21 cellular contexts compared by ENCODE assay signal in the genomic region with DNA sequence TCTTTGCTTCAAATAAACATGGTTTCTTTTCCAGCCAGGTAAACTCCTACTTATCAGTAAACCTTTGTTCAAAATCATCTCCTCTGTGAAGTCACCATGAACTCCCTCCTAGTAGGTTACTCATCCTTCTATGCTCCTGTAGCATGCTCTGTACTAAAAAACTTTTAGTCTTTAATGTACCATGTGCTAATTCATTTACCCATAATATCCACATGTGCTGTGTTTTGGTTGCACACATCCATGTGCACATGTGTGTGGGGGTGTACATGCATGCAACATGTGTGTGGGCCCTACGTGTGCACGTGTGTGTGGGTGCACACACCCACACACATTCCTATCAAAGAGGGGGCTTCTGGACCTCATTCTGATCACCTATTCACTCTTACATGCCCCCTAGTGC.
DNase-seq lines count a peak whose midpoint lies in the region; ATAC-seq, FAIRE-seq and TF ChIP-seq lines count a peak whose summit lies in the region.
"Had no signal": no experiment of that assay in that cellular context is flagged by ENCODE, and none has a peak within 500 bp of the region (broad histone marks: within the 10 kb centered on the region; RNA-seq: fewer than 3 reads in every experiment).

No MANE protein-coding gene starts in this region.

- no peak overlapping the region for H2BK5ac ChIP-seq in neuronal stem cell (ENCODE audit: low read length)

- peak overlapping the region; percentile 68 for H2BK12ac ChIP-seq in neuronal stem cell (ENCODE audit: low read length)

- no peak overlapping the region for H2BK120ac ChIP-seq in neuronal stem cell (ENCODE audit: low read depth, low read length)

- no TSS peak for BruUV-seq in HepG2 (replicated peaks; lab: Mats Ljungman, UMichigan)

- ATAC-seq in HepG2 = no peak
- no peak for ATAC-seq in right lobe of liver
- no peak for ATAC-seq in natural killer cell treated with Interleukin-12 subunit alpha and Interleukin-12 subunit beta and Interleukin-15 and Interleukin-18, amount 100 ng/mL, for 72 hours
- ATAC-seq in HG03469 (IDR thresholded peaks at IDR 0.05; ENCODE audit: unreplicated experiment) = no peak
- ATAC-seq: A549 had no signal

- TF ChIP-seq RAD21 in HepG2 (CRISPR knock-in tag; IDR thresholded peaks at IDR 0.05) = no peak

- H4K20me1 ChIP-seq in HepG2 (ENCODE audit: insufficient read depth, low read length) = no peaks in the 10 kb centered on the region

- H4K91ac ChIP-seq in neuronal stem cell (ENCODE audit: low read depth, low read length, poor library complexity) = no peak overlapping the region

- no peak for TF ChIP-seq EP300 in HepG2 (IDR thresholded peaks at IDR 0.05; ENCODE audit: low read depth in 2 of 2, low read length in 2 of 2)
- no peak for TF ChIP-seq EP300 in HepG2 (CRISPR knock-in tag; IDR thresholded peaks at IDR 0.05; ENCODE audit: borderline replicate concordance)

- H3K4me3 ChIP-seq in HepG2 (replicated peaks in 1 of 3; ENCODE audit: insufficient read depth in 1 of 3, low read depth in 2 of 3, low read length in 3 of 3) (no peak overlapping the region), right lobe of liver (no peak overlapping the region), endodermal cell (ENCODE audit: low read length) (no peak overlapping the region), neuronal stem cell (ENCODE audit: low read length in 2 of 2) (no peak overlapping the region)
- H3K4me3 ChIP-seq: A549, HAP-1 had no signal

- FAIRE-seq in HepG2 (lab: Jason Lieb, UNC) (no peak), GM19239 (lab: Jason Lieb, UNC) (no peak)
- FAIRE-seq: A549, D721Med, GM12892, GM18507 had no signal

- no peak overlapping the region for H2AK5ac ChIP-seq in neuronal stem cell (ENCODE audit: low read depth, low read length)

- no peaks in the 10 kb centered on the region for H3K79me2 ChIP-seq in HepG2 (ENCODE audit: insufficient read depth, low read length)

- TF ChIP-seq POLR2A in HepG2 (IDR thresholded peaks at IDR 0.05; ENCODE audit: insufficient read depth in 1 of 2, low read depth in 2 of 2, low read length in 2 of 2) = no peak
- no peak for TF ChIP-seq POLR2A in right lobe of liver (IDR thresholded peaks at IDR 0.05)

- peaks cover 33% of the 10 kb centered on the region for H3K27me3 Mint-ChIP-seq in endodermal cell (ENCODE audit: insufficient read depth)
- H3K27me3 Mint-ChIP-seq in natural killer cell treated with Interleukin-12 subunit alpha and Interleukin-12 subunit beta and Interleukin-15 and Interleukin-18, amount 100 ng/mL, for 72 hours = peaks cover 49 to 71% of the 10 kb centered on the region in 2 donors

- WGBS in HepG2 (ENCODE audit: low lambda C conversion rate) = 70% methylated on average over 2 of the region's 2 CpGs
- WGBS in right lobe of liver (ENCODE audit: insufficient coverage, low coverage, low lambda C conversion rate, missing lambda C conversion rate) = 83% methylated on average over 2 of the region's 2 CpGs
- WGBS in endodermal cell (ENCODE audit: insufficient coverage in 1 of 2, insufficient read length in 1 of 2), 2 experiments = 82 to 100% methylated on average over 1 to 2 of the region's 2 CpGs
- WGBS in neuronal stem cell (ENCODE audit: extremely low coverage in 2 of 2, insufficient read length in 2 of 2, insufficient replicate concordance in 1 of 2), 2 donors = no CpG with 5 or more reads among the region's 2 CpGs

- H3K18ac ChIP-seq in neuronal stem cell (ENCODE audit: low read length) = peak overlapping the region; percentile 72

- peaks cover 25% of the 10 kb centered on the region for H3K4me1 Mint-ChIP-seq in endodermal cell
- H3K4me1 Mint-ChIP-seq in natural killer cell treated with Interleukin-12 subunit alpha and Interleukin-12 subunit beta and Interleukin-15 and Interleukin-18, amount 100 ng/mL, for 72 hours (ENCODE audit: low read depth in 2 of 2) = no peaks in the 10 kb centered on the region

- CTCF ChIA-PET in HepG2 (lab: Yijun Ruan, JAX; ENCODE audit: low intra/inter-chr PET ratio, low total read pairs) = no interaction called here

- no peak overlapping the region for H3K9ac ChIP-seq in HepG2 (ENCODE audit: insufficient read depth, low read depth, low read length)
- no peak overlapping the region for H3K9ac ChIP-seq in endodermal cell (ENCODE audit: extremely low read depth, low read length, poor library complexity, severe bottlenecking)
- H3K9ac ChIP-seq in neuronal stem cell (ENCODE audit: low read depth, low read length, poor library complexity) = no peak overlapping the region

- no peak overlapping the region for H4K8ac ChIP-seq in neuronal stem cell (ENCODE audit: low read depth, low read length)

- H3K27ac ChIP-seq in HepG2 (ENCODE audit: extremely low read length, insufficient read depth, low read length) = no peak overlapping the region
- no peak overlapping the region for H3K27ac ChIP-seq in right lobe of liver
- no peak overlapping the region for H3K27ac ChIP-seq in endodermal cell (ENCODE audit: low read depth, low read length)
- no peak overlapping the region for H3K27ac ChIP-seq in neuronal stem cell (replicated peaks; ENCODE audit: low read length)
- H3K27ac ChIP-seq: 22Rv1, A549, C4-2B, HL-60 had no signal

- POLR2A ChIA-PET in HepG2 (lab: Yijun Ruan, JAX) = no interaction called here

- peak overlapping the region; percentile 20 for H2BK15ac ChIP-seq in neuronal stem cell (ENCODE audit: low read length)

- H3K14ac ChIP-seq in neuronal stem cell (ENCODE audit: low read length) = no peak overlapping the region

- no peak for DNase-seq in HepG2 (ENCODE audit: low spot score)
- no peak for DNase-seq in right lobe of liver
- no peak for DNase-seq in endodermal cell
- no peak for DNase-seq in neuronal stem cell (ENCODE audit: low spot score)
- DNase-seq in natural killer cell treated with Interleukin-12 subunit alpha and Interleukin-12 subunit beta and Interleukin-15 and Interleukin-18, amount 100 ng/mL, for 72 hours (ENCODE audit: low spot score) = no peak
- DNase-seq in GM19239 (ENCODE audit: insufficient read length, low spot score) = no peak
- DNase-seq: AML-193; Caco-2; CD4-positive, alpha-beta T cell; GDM1; GOT3; KG1 had no signal

- no peaks in the 10 kb centered on the region for H3K27me3 ChIP-seq in HepG2 (ENCODE audit: control insufficient read depth in 1 of 2, insufficient read depth in 2 of 2, low read length in 2 of 2)
- peaks cover 0 to 6% of the 10 kb centered on the region in 2 donors for H3K27me3 ChIP-seq in right lobe of liver
- H3K27me3 ChIP-seq in endodermal cell (ENCODE audit: control insufficient read depth, insufficient read depth, low read length, poor library complexity, severe bottlenecking) = peaks cover 38% of the 10 kb centered on the region
- H3K27me3 ChIP-seq in neuronal stem cell (ENCODE audit: control insufficient read depth in 3 of 3, insufficient read depth in 3 of 3, low read depth in 1 of 3, low read length in 3 of 3) = peaks cover 0 to 77% (median 0%) of the 10 kb centered on the region in 3 experiments

- peak overlapping the region; percentile 26 for H3K4ac ChIP-seq in neuronal stem cell (ENCODE audit: low read length)

- no peaks in the 10 kb centered on the region for H3K9me3 ChIP-seq in HepG2 (ENCODE audit: low read length)
- H3K9me3 ChIP-seq in right lobe of liver = no peaks in the 10 kb centered on the region
- peaks cover 5% of the 10 kb centered on the region for H3K9me3 ChIP-seq in endodermal cell (ENCODE audit: control insufficient read depth, low read length)
- H3K9me3 ChIP-seq in neuronal stem cell (replicated peaks in 1 of 2; ENCODE audit: control insufficient read depth in 2 of 2, insufficient read depth in 1 of 2, low read depth in 1 of 2, low read length in 2 of 2) = peaks cover 0 to 4% of the 10 kb centered on the region in 2 donors
- H3K9me3 ChIP-seq: A549, Caco-2, HAP-1 had no signal

- no peak for TF ChIP-seq CTCF in HepG2 (CRISPR knock-in tag; IDR thresholded peaks at IDR 0.05)
- TF ChIP-seq CTCF in right lobe of liver (IDR thresholded peaks at IDR 0.05) = no peak
- TF ChIP-seq CTCF in endodermal cell (conservative IDR thresholded peaks at IDR 0.05) = peak; percentile 25

- no peak overlapping the region for H3K4me2 ChIP-seq in HepG2 (ENCODE audit: low read depth, low read length)
- no peak overlapping the region for H3K4me2 ChIP-seq in neuronal stem cell (ENCODE audit: insufficient read depth, low read length, poor library complexity, severe bottlenecking)
- H3K4me2 ChIP-seq: A549 had no signal

- H3K4me1 ChIP-seq in HepG2 (ENCODE audit: insufficient read depth, low read length) (no peaks in the 10 kb centered on the region), right lobe of liver (no peaks in the 10 kb centered on the region), endodermal cell (ENCODE audit: control insufficient read depth, insufficient read depth, low read length) (no peaks in the 10 kb centered on the region), neuronal stem cell (ENCODE audit: control insufficient read depth in 2 of 2, insufficient read depth in 1 of 2, low read depth in 1 of 2, low read length in 2 of 2) (peaks cover 9 to 11% of the 10 kb centered on the region in 2 donors)
- H3K4me1 ChIP-seq: A549, Caco-2, HAP-1 had no signal

- H3K79me1 ChIP-seq in neuronal stem cell (ENCODE audit: low read depth, low read length) = no peaks in the 10 kb centered on the region

- H3K4me3 Mint-ChIP-seq in endodermal cell = no peak overlapping the region
- no peak overlapping the region for H3K4me3 Mint-ChIP-seq in natural killer cell treated with Interleukin-12 subunit alpha and Interleukin-12 subunit beta and Interleukin-15 and Interleukin-18, amount 100 ng/mL, for 72 hours
- H3K4me3 Mint-ChIP-seq: CD4-positive, alpha-beta T cell had no signal

- intact Hi-C loops in HepG2 (cut with micrococcal nuclease; ENCODE audit: unreplicated experiment) = no loop called here
- intact Hi-C loops in right lobe of liver (cut with DNase I) = no loop called here

- H3K36me3 ChIP-seq in HepG2 (replicated peaks in 1 of 2; ENCODE audit: control insufficient read depth in 1 of 2, insufficient read depth in 2 of 2, low read length in 2 of 2) (no peaks in the 10 kb centered on the region), right lobe of liver (no peaks in the 10 kb centered on the region), endodermal cell (ENCODE audit: control insufficient read depth, insufficient read depth, low read length) (no peaks in the 10 kb centered on the region), neuronal stem cell (replicated peaks in 1 of 2; ENCODE audit: control insufficient read depth in 2 of 2, insufficient read depth in 2 of 2, low read length in 2 of 2) (peaks cover 0 to 2% of the 10 kb centered on the region in 2 donors)
- H3K36me3 ChIP-seq: HAP-1 had no signal

- peak overlapping the region; percentile 35 for H3K23ac ChIP-seq in neuronal stem cell (ENCODE audit: low read depth, low read length, poor library complexity)

- no peak overlapping the region for H3K27ac Mint-ChIP-seq in endodermal cell
- H3K27ac Mint-ChIP-seq in natural killer cell treated with Interleukin-12 subunit alpha and Interleukin-12 subunit beta and Interleukin-15 and Interleukin-18, amount 100 ng/mL, for 72 hours = no peak overlapping the region
- H3K27ac Mint-ChIP-seq: CD4-positive, alpha-beta T cell had no signal

- no peaks in the 10 kb centered on the region for H3K9me3 Mint-ChIP-seq in endodermal cell
- H3K9me3 Mint-ChIP-seq in natural killer cell treated with Interleukin-12 subunit alpha and Interleukin-12 subunit beta and Interleukin-15 and Interleukin-18, amount 100 ng/mL, for 72 hours = no peaks in the 10 kb centered on the region
- H3K9me3 Mint-ChIP-seq: CD4-positive, alpha-beta T cell had no signal

- no peak overlapping the region for H2AFZ ChIP-seq in HepG2 (ENCODE audit: low read length)
- H2AFZ ChIP-seq in neuronal stem cell (ENCODE audit: low read length) = no peak overlapping the region

- H3K36me3 Mint-ChIP-seq in endodermal cell (ENCODE audit: low read depth) = no peaks in the 10 kb centered on the region
- no peaks in the 10 kb centered on the region for H3K36me3 Mint-ChIP-seq in natural killer cell treated with Interleukin-12 subunit alpha and Interleukin-12 subunit beta and Interleukin-15 and Interleukin-18, amount 100 ng/mL, for 72 hours

- in situ Hi-C loops in HepG2 (cut with HindIII; ENCODE audit: extremely low pct_ligation_motif_present, low pct_unique_long_range_greater_than_20kb) = no loop called here
